5 cellular contexts compared by ENCODE assay signal in the genomic region with DNA sequence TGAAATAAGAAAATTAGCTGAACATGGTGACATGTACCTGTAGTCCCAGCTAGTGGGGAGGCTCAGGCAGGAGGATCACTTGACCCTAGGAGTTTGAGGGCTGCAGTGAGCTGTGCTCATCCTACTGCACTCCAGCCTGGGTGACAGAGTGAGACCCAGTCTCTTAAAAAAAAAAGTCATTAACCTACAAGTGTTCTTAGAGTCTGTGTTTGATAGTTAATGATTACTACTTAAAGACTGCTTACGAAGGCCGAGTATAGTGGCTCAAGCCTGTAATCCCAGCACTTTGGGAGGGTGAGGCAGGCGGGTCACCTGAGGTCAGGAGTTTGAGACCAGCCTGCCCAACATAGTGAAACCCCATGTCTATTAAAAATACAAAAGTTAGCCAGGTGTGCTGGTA. TPM values are rescaled to one million over a fixed set of nuclear protein-coding genes. Genes with fewer than 3 reads are reported as not detected.
"Had no signal": no experiment of that assay in that cellular context is flagged by ENCODE, and none has a peak within 500 bp of the region (broad histone marks: within the 10 kb centered on the region; RNA-seq: fewer than 3 reads in every experiment).

No MANE protein-coding gene starts in this region.

RNA-seq across cellular contexts. Expression of a gene that starts 38.5 kb away (rescaled TPM):
- total RNA-seq: esophagus muscularis mucosa, gastrocnemius medialis, gastroesophageal sphincter had no signal
- polyA plus RNA-seq: heart left ventricle, heart right ventricle had no signal
